Comparison of ENCODE assay signal across 8 cellular contexts in genomic region chr1:153544453-153545066, GRCh38. TPM values are rescaled to one million over a fixed set of nuclear protein-coding genes. Genes with fewer than 3 reads are reported as not detected.
DNase-seq lines count a peak whose midpoint lies in the region; ATAC-seq and TF ChIP-seq lines count a peak whose summit lies in the region.

No MANE protein-coding gene starts in this region.

- peak; percentile 12 for DNase-seq in stimulated activated CD4-positive, alpha-beta T cell treated with anti-CD3 and anti-CD28 coated beads, Interleukin-4, amount 100 ng/mL, for 24 hours
- no peak for DNase-seq in stimulated activated CD4-positive, alpha-beta T cell treated with anti-CD3 and anti-CD28 coated beads, Interleukin-2, amount 100 ng/mL, for 24 hours
- DNase-seq in mammary epithelial cell (no peak), NAMALWA (ENCODE audit: low spot score) (no peak), GM13976 (ENCODE audit: low spot score) (no peak), kidney glomerular epithelial cell (lab: John Stamatoyannopoulos, UW) (no peak)
- peak in 1 of 9 donors; percentile 41 for DNase-seq in naive thymus-derived CD4-positive, alpha-beta T cell

- peaks cover 69% of the 10 kb centered on the region for H3K4me1 ChIP-seq in mammary epithelial cell (ENCODE audit: insufficient read depth, low read length)
- peaks cover 61 to 77% of the 10 kb centered on the region in 2 donors for H3K4me1 ChIP-seq in naive thymus-derived CD4-positive, alpha-beta T cell (ENCODE audit: control insufficient read depth in 2 of 2, insufficient read depth in 2 of 2, low read length in 2 of 2)

- BruUV-seq in mammary epithelial cell (replicated peaks; lab: Mats Ljungman, UMichigan) = no TSS peak

- H3K27me3 ChIP-seq in mammary epithelial cell (ENCODE audit: insufficient read depth, low read length) = no peaks in the 10 kb centered on the region
- H3K27me3 ChIP-seq in naive thymus-derived CD4-positive, alpha-beta T cell (ENCODE audit: control insufficient read depth in 2 of 2, insufficient read depth in 2 of 2, low read length in 2 of 2) = no peaks in the 10 kb centered on the region

- H3K9me3 ChIP-seq in mammary epithelial cell (replicated peaks; ENCODE audit: insufficient read depth, low read length) = no peaks in the 10 kb centered on the region
- no peaks in the 10 kb centered on the region for H3K9me3 ChIP-seq in naive thymus-derived CD4-positive, alpha-beta T cell (ENCODE audit: control insufficient read depth in 2 of 3, low read length in 3 of 3)

- no peak overlapping the region for H3K4me3 ChIP-seq in mammary epithelial cell (replicated peaks in 1 of 3; ENCODE audit: insufficient read depth in 1 of 3, low read depth in 2 of 3, low read length in 3 of 3)
- H3K4me3 ChIP-seq in naive thymus-derived CD4-positive, alpha-beta T cell (ENCODE audit: low read length) = peak overlapping the region; percentile 69

- in situ Hi-C loops in mammary epithelial cell (cut with MboI; ENCODE audit: low sequenced_read_pairs in 2 of 2) = loop anchor here in 1 of 2 donors (25.0 kb wide), 1 partner anchor 443 kb away; the partner anchor contains the start of genes JTB, RAB13 and RPS27
- in situ Hi-C loops in GM13976 (cut with MboI; ENCODE audit: low sequenced_read_pairs, unreplicated experiment) = no loop called here

- peaks cover 70 to 95% (median 81%) of the 10 kb centered on the region in 7 donors for H3K4me1 Mint-ChIP-seq in naive thymus-derived CD4-positive, alpha-beta T cell

- peak overlapping the region; percentile 93 to 99 (median 98) for H3K27ac Mint-ChIP-seq in naive thymus-derived CD4-positive, alpha-beta T cell

- no peak overlapping the region for H3K9ac ChIP-seq in mammary epithelial cell (ENCODE audit: insufficient read depth, low read length)

- dilution Hi-C loops in mammary epithelial cell (cut with HindIII; ENCODE audit: low sequenced_read_pairs) = no loop called here

- H3K27ac ChIP-seq in mammary epithelial cell (ENCODE audit: insufficient read depth, low read depth, low read length) = peak overlapping the region; percentile 53
- H3K27ac ChIP-seq in naive thymus-derived CD4-positive, alpha-beta T cell (ENCODE audit: low read depth, low read length) = peak overlapping the region; percentile 79

- CTCF ChIA-PET in mammary epithelial cell (lab: Charles Lee; ENCODE audit: low non-redundant PET) = no interaction called here
- CTCF ChIA-PET in naive thymus-derived CD4-positive, alpha-beta T cell (lab: Charles Lee) = interaction anchor here (0.6 to 4.9 kb wide), 7 partner anchors 11 to 34 kb away, joined by 3 to 97 read pairs (median 5); partner anchors contain the start of gene S100A6

- peak overlapping the region; percentile 41 for H2AFZ ChIP-seq in mammary epithelial cell (ENCODE audit: low read depth, low read length)

- intact Hi-C loops in mammary epithelial cell (cut with micrococcal nuclease) = loop anchor here (1.0 to 2.0 kb wide), 2 partner anchors 8 to 34 kb away; no protein-coding TSS in a partner anchor
- intact Hi-C loops in naive thymus-derived CD4-positive, alpha-beta T cell (cut with micrococcal nuclease) = loop anchor here (1.0 to 5.0 kb wide), 5 partner anchors 8 to 183 kb away; partner anchors contain the start of gene INTS3 (in 1 of the 2)

- H3K4me3 Mint-ChIP-seq in naive thymus-derived CD4-positive, alpha-beta T cell = peak overlapping the region; percentile 85 to 97 (median 88)

- TF ChIP-seq CTCF in mammary epithelial cell (conservative IDR thresholded peaks at IDR 0.05 in 1 of 2, IDR thresholded peaks at IDR 0.05 in 1 of 2; ENCODE audit: extremely low read depth in 1 of 2, insufficient read depth in 1 of 2, low read depth in 1 of 2, low read length in 2 of 2) (no peak), GM13976 (IDR thresholded peaks at IDR 0.05; ENCODE audit: borderline replicate concordance, control extremely low read depth, extremely low read depth, insufficient read depth, missing control alignments) (no peak)

- H3K9me3 Mint-ChIP-seq in naive thymus-derived CD4-positive, alpha-beta T cell = no peaks in the 10 kb centered on the region

- no peak for ATAC-seq in naive thymus-derived CD4-positive, alpha-beta T cell
- no peak for ATAC-seq in GM18867 (IDR thresholded peaks at IDR 0.05; ENCODE audit: unreplicated experiment)

- POLR2A ChIA-PET in naive thymus-derived CD4-positive, alpha-beta T cell (lab: Charles Lee) = interaction anchor here (0.5 to 9.5 kb wide), 22 partner anchors 10 to 1197 kb away, joined by 3 to 268 read pairs (median 4); partner anchors contain the start of genes CHTOP, INTS3, JTB and S100A2

- H3K36me3 ChIP-seq in mammary epithelial cell (ENCODE audit: insufficient read depth, low read length) = peaks cover 7% of the 10 kb centered on the region
- peaks cover 0 to 15% (median 11%) of the 10 kb centered on the region in 3 experiments for H3K36me3 ChIP-seq in naive thymus-derived CD4-positive, alpha-beta T cell (ENCODE audit: control insufficient read depth in 2 of 3, insufficient read depth in 3 of 3, low read length in 3 of 3)

- H3K36me3 Mint-ChIP-seq in naive thymus-derived CD4-positive, alpha-beta T cell = peaks cover 8 to 42% (median 15%) of the 10 kb centered on the region in 5 donors

- no peaks in the 10 kb centered on the region for H3K27me3 Mint-ChIP-seq in naive thymus-derived CD4-positive, alpha-beta T cell

- no peaks in the 10 kb centered on the region for H4K20me1 ChIP-seq in mammary epithelial cell (ENCODE audit: insufficient read depth, low read length)

- peak overlapping the region; percentile 66 for H3K4me2 ChIP-seq in mammary epithelial cell (ENCODE audit: insufficient read depth, low read depth, low read length)

- H3K79me2 ChIP-seq in mammary epithelial cell (ENCODE audit: insufficient read depth, low read length) = no peaks in the 10 kb centered on the region

- WGBS in mammary epithelial cell (ENCODE audit: low coverage, missing lambda C conversion rate) = 0% methylated on average over 5 of the region's 10 CpGs

RNA-seq across cellular contexts. Expression of gene S100A4, which starts 1.0 kb away (rescaled TPM):
- 1 to 10 TPM; 4.3 to 9.9 TPM for total RNA-seq in mammary epithelial cell
- polyA plus RNA-seq in mammary epithelial cell = 24.2 TPM
- not detected for polyA minus RNA-seq in mammary epithelial cell
- total RNA-seq in naive thymus-derived CD4-positive, alpha-beta T cell = 100 to 1,000 TPM in 3 of 5 experiments, 10 to 100 TPM in 2; 54.0 to 766 (median 204) TPM
- polyA plus RNA-seq in naive thymus-derived CD4-positive, alpha-beta T cell = 100 to 1,000 TPM; 259 to 359 TPM

RNA-seq across cellular contexts. Expression of gene S100A5, which starts 3.8 kb away (rescaled TPM):
- not detected for total RNA-seq in mammary epithelial cell
- polyA plus RNA-seq in mammary epithelial cell = 0.34 TPM
- not detected for polyA minus RNA-seq in mammary epithelial cell
- 1 to 10 TPM in 2 of 5 experiments, under 1 TPM in 1, not detected in 2; 0.78 to 2.0 (median 1.2) TPM for total RNA-seq in naive thymus-derived CD4-positive, alpha-beta T cell
- polyA plus RNA-seq in naive thymus-derived CD4-positive, alpha-beta T cell = 1 to 10 TPM in 1 of 2 donors, under 1 TPM in 1; 0.91 to 1.5 TPM

RNA-seq across cellular contexts. Expression of gene S100A3, which starts 4.5 kb away (rescaled TPM):
- 10 to 100 TPM in 1 of 2 donors, 1 to 10 TPM in 1; 3.5 to 58.6 TPM for total RNA-seq in mammary epithelial cell
- 46.1 TPM for polyA plus RNA-seq in mammary epithelial cell
- polyA minus RNA-seq in mammary epithelial cell = 17.4 TPM
- total RNA-seq in naive thymus-derived CD4-positive, alpha-beta T cell = not detected
- not detected for polyA plus RNA-seq in naive thymus-derived CD4-positive, alpha-beta T cell

RNA-seq across cellular contexts. Expression of gene S100A6, which starts 8.8 kb away (rescaled TPM):
- 1,000 to 10,000 TPM; 1,155 to 2,455 TPM for total RNA-seq in mammary epithelial cell
- polyA plus RNA-seq in mammary epithelial cell = 2,730 TPM
- polyA minus RNA-seq in mammary epithelial cell = 719 TPM
- 100 to 1,000 TPM; 178 to 433 (median 201) TPM for total RNA-seq in naive thymus-derived CD4-positive, alpha-beta T cell
- polyA plus RNA-seq in naive thymus-derived CD4-positive, alpha-beta T cell = 100 to 1,000 TPM; 424 to 568 TPM

RNA-seq across cellular contexts. Expression of gene S100A2, which starts 21.1 kb away (rescaled TPM):
- over 10,000 TPM in 1 of 2 donors, 1,000 to 10,000 TPM in 1; 2,255 to 12,622 TPM for total RNA-seq in mammary epithelial cell
- polyA plus RNA-seq in mammary epithelial cell = 15,689 TPM
- polyA minus RNA-seq in mammary epithelial cell = 4,465 TPM
- 1 to 10 TPM in 1 of 5 experiments, not detected in 4; 1.1 TPM for total RNA-seq in naive thymus-derived CD4-positive, alpha-beta T cell
- not detected for polyA plus RNA-seq in naive thymus-derived CD4-positive, alpha-beta T cell

Comparison
In these comparisons a context has a peak if more than half of its experiments do, and no peak if none do; other contexts are left out.
1. RNA of gene S100A4, which starts 1.0 kb away (total RNA-seq): 54.0 to 766 TPM in naive thymus-derived CD4-positive, alpha-beta T cell; 4.3 to 9.9 TPM in mammary epithelial cell; every median in the first group is over 4 times any median in the second.